Comparison of ENCODE assay signal across 7 cellular contexts in genomic region chr14:18881149-18881859, GRCh38.
DNase-seq lines count a peak whose midpoint lies in the region; ATAC-seq, FAIRE-seq and TF ChIP-seq lines count a peak whose summit lies in the region.
"Not testable (repeated sequence)": the region's sequence is repeated elsewhere in the genome, so short reads cannot be mapped to it uniquely, and the experiment has no call there.

No MANE protein-coding gene starts in this region.

- H3K4me1 ChIP-seq in A549; RWPE2 (ENCODE audit: insufficient read depth, poor library complexity, severe bottlenecking); lower lobe of right lung; upper lobe of left lung: not testable (repeated sequence)

- not testable (repeated sequence) for FAIRE-seq in A549 (lab: Jason Lieb, UNC)

- not testable (repeated sequence) for H3K27ac ChIP-seq in A549; RWPE2 (ENCODE audit: poor library complexity, severe bottlenecking); lower lobe of right lung; upper lobe of left lung

- TF ChIP-seq CTCF in A549 (IDR thresholded peaks at IDR 0.05); RWPE2 (IDR thresholded peaks at IDR 0.05; ENCODE audit: poor library complexity, severe bottlenecking); lower lobe of right lung (IDR thresholded peaks at IDR 0.05); upper lobe of left lung (IDR thresholded peaks at IDR 0.05): not testable (repeated sequence)

- H3K27ac Mint-ChIP-seq in activated naive CD8-positive, alpha-beta T cell treated with anti-CD3 and anti-CD28 coated beads, Interleukin-2, amount 50 U/mL, for 24 hours; central memory CD8-positive, alpha-beta T cell (ENCODE audit: low read depth); stimulated activated effector memory CD8-positive, alpha-beta T cell treated with anti-CD3 and anti-CD28 coated beads, Interleukin-12 subunit alpha, Interleukin-12 subunit beta, amount 100 ng/mL, for 72 hours: not testable (repeated sequence)

- not testable (repeated sequence) for TF ChIP-seq EP300 in A549 (IDR thresholded peaks at IDR 0.05); upper lobe of left lung (IDR thresholded peaks at IDR 0.05)

- intact Hi-C loops in lower lobe of right lung (cut with DNase I): not testable (repeated sequence)

- H3K4me2 ChIP-seq in A549: not testable (repeated sequence)

- not testable (repeated sequence) for TF ChIP-seq RAD21 in A549 (conservative IDR thresholded peaks at IDR 0.05 in 1 of 2, IDR thresholded peaks at IDR 0.05 in 1 of 2)

- ATAC-seq in A549 (peak; percentile 67 to 73), RWPE2 (ENCODE audit: low read depth) (peak; percentile 55), lower lobe of right lung (peak; percentile 59 to 63), upper lobe of left lung (ENCODE audit: low FRiP score in 2 of 2) (peak; percentile 39 to 77)
- peak; percentile 40 for ATAC-seq in activated naive CD8-positive, alpha-beta T cell treated with anti-CD3 and anti-CD28 coated beads, Interleukin-2, amount 50 U/mL, for 24 hours
- peak; percentile 15 for ATAC-seq in central memory CD8-positive, alpha-beta T cell (replicated peaks; ENCODE audit: extremely low read depth, poor library complexity, severe bottlenecking)
- ATAC-seq in stimulated activated effector memory CD8-positive, alpha-beta T cell treated with anti-CD3 and anti-CD28 coated beads, Interleukin-12 subunit alpha, Interleukin-12 subunit beta, amount 100 ng/mL, for 72 hours: peak; percentile 45

- H3K4me3 ChIP-seq in A549; RWPE2 (ENCODE audit: severe bottlenecking); lower lobe of right lung; upper lobe of left lung: not testable (repeated sequence)

- not testable (repeated sequence) for H3K4me3 Mint-ChIP-seq in activated naive CD8-positive, alpha-beta T cell treated with anti-CD3 and anti-CD28 coated beads, Interleukin-2, amount 50 U/mL, for 24 hours; central memory CD8-positive, alpha-beta T cell; stimulated activated effector memory CD8-positive, alpha-beta T cell treated with anti-CD3 and anti-CD28 coated beads, Interleukin-12 subunit alpha, Interleukin-12 subunit beta, amount 100 ng/mL, for 72 hours

- H3K27me3 ChIP-seq in RWPE2 (ENCODE audit: insufficient read depth, poor library complexity, severe bottlenecking); lower lobe of right lung (ENCODE audit: low read depth); upper lobe of left lung: not testable (repeated sequence)

- H3K36me3 ChIP-seq in RWPE2 (ENCODE audit: low read depth); lower lobe of right lung; upper lobe of left lung: not testable (repeated sequence)

- not testable (repeated sequence) for TF ChIP-seq POLR2A in A549 (IDR thresholded peaks at IDR 0.05; ENCODE audit: low read length); upper lobe of left lung (IDR thresholded peaks at IDR 0.05)

- not testable (repeated sequence) for H3K36me3 Mint-ChIP-seq in activated naive CD8-positive, alpha-beta T cell treated with anti-CD3 and anti-CD28 coated beads, Interleukin-2, amount 50 U/mL, for 24 hours (ENCODE audit: low read depth); central memory CD8-positive, alpha-beta T cell (ENCODE audit: insufficient read depth); stimulated activated effector memory CD8-positive, alpha-beta T cell treated with anti-CD3 and anti-CD28 coated beads, Interleukin-12 subunit alpha, Interleukin-12 subunit beta, amount 100 ng/mL, for 72 hours

- not testable (repeated sequence) for H3K9me3 ChIP-seq in A549; RWPE2 (ENCODE audit: severe bottlenecking); lower lobe of right lung; upper lobe of left lung

- H3K4me1 Mint-ChIP-seq in activated naive CD8-positive, alpha-beta T cell treated with anti-CD3 and anti-CD28 coated beads, Interleukin-2, amount 50 U/mL, for 24 hours; central memory CD8-positive, alpha-beta T cell; stimulated activated effector memory CD8-positive, alpha-beta T cell treated with anti-CD3 and anti-CD28 coated beads, Interleukin-12 subunit alpha, Interleukin-12 subunit beta, amount 100 ng/mL, for 72 hours: not testable (repeated sequence)

- CTCF ChIA-PET in A549 (lab: Yijun Ruan, JAX): not testable (repeated sequence)

- no CpG with 5 or more reads among the region's 13 CpGs for WGBS in A549 (ENCODE audit: missing lambda C conversion rate)
- no CpG with 5 or more reads among the region's 13 CpGs for WGBS in upper lobe of left lung, 2 donors

- H3K9me3 Mint-ChIP-seq in activated naive CD8-positive, alpha-beta T cell treated with anti-CD3 and anti-CD28 coated beads, Interleukin-2, amount 50 U/mL, for 24 hours; central memory CD8-positive, alpha-beta T cell; stimulated activated effector memory CD8-positive, alpha-beta T cell treated with anti-CD3 and anti-CD28 coated beads, Interleukin-12 subunit alpha, Interleukin-12 subunit beta, amount 100 ng/mL, for 72 hours: not testable (repeated sequence)

- POLR2A ChIA-PET in A549 (lab: Yijun Ruan, JAX): not testable (repeated sequence)

- not testable (repeated sequence) for DNase-seq in A549 (ENCODE audit: low read depth in 1 of 2, low spot score in 1 of 2); RWPE2 (ENCODE audit: low spot score); activated naive CD8-positive, alpha-beta T cell treated with anti-CD3 and anti-CD28 coated beads, Interleukin-2, amount 50 U/mL, for 24 hours; central memory CD8-positive, alpha-beta T cell (ENCODE audit: low spot score in 2 of 2); lower lobe of right lung; stimulated activated effector memory CD8-positive, alpha-beta T cell treated with anti-CD3 and anti-CD28 coated beads, Interleukin-12 subunit alpha, Interleukin-12 subunit beta, amount 100 ng/mL, for 72 hours (ENCODE audit: low spot score in 2 of 2); upper lobe of left lung

- not testable (repeated sequence) for H3K27me3 Mint-ChIP-seq in activated naive CD8-positive, alpha-beta T cell treated with anti-CD3 and anti-CD28 coated beads, Interleukin-2, amount 50 U/mL, for 24 hours; central memory CD8-positive, alpha-beta T cell

Comparison
In these comparisons a context has a peak if more than half of its experiments do, and no peak if none do; other contexts are left out.
1. ATAC-seq: peak in every context shown above with its lines; median percentile 70 in A549; 61 in lower lobe of right lung; 58 in upper lobe of left lung; 55 in RWPE2; 45 in stimulated activated effector memory CD8-positive, alpha-beta T cell treated with anti-CD3 and anti-CD28 coated beads, Interleukin-12 subunit alpha, Interleukin-12 subunit beta, amount 100 ng/mL, for 72 hours; 40 in activated naive CD8-positive, alpha-beta T cell treated with anti-CD3 and anti-CD28 coated beads, Interleukin-2, amount 50 U/mL, for 24 hours; 15 in central memory CD8-positive, alpha-beta T cell.